ENCODE assay signal across 18 cellular contexts in the genomic region with DNA sequence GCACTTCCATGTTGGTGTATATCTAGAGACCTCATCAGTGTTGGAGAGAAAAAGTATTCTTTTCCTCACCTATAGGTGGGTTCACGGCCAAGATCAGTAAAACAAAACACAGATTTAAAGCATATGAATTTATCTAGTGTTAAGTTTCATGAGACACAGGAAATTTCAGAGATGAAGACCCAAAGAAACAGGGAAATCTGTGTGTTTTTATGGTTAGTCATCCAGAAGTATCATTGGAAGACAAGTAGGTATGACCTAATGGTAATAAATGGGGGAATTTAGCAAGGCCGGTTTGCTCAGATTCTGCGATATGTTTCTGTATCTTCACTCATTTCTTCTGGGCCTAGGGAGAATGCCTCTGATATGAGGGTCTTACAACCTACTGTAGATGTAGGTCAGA.
"Had no signal": no experiment of that assay in that cellular context is flagged by ENCODE, and none has a peak within 500 bp of the region (broad histone marks: within the 10 kb centered on the region; RNA-seq: fewer than 3 reads in every experiment).

No MANE protein-coding gene starts in this region.

- DNase-seq: cortex of kidney; dorsolateral prefrontal cortex; effector CD8-positive, alpha-beta T cell; gastrocnemius medialis; heart right ventricle; left lung; lower lobe of right lung; natural killer cell; posterior cingulate gyrus; stimulated activated CD4-positive, alpha-beta T cell treated with anti-CD3 and anti-CD28 coated beads, Interleukin-2, amount 100 ng/mL, for 24 hours; stimulated activated CD4-positive, alpha-beta T cell treated with anti-CD3 and anti-CD28 coated beads, Interleukin-4, amount 100 ng/mL, for 4 hours; stimulated activated naive B cell treated with anti-CD40 and anti-IgM and Interleukin-4, amounts not matched to agents 10 μg/mL and 1 μg/mL and 100 μg/mL, for 72 hours; stimulated activated naive CD8-positive, alpha-beta T cell treated with anti-CD3 and anti-CD28 coated beads, Interleukin-15, amount 100 ng/mL, for 72 hours; trophoblast cell had no signal

- H3K36me3 ChIP-seq: gastrocnemius medialis, heart right ventricle, left lung, lower lobe of right lung, thoracic aorta had no signal

- H3K4me3 ChIP-seq: dorsolateral prefrontal cortex, gastrocnemius medialis, heart right ventricle, left lung, lower lobe of right lung, skin epidermis, thoracic aorta had no signal

- H3K27ac ChIP-seq: dorsolateral prefrontal cortex, gastrocnemius medialis, heart right ventricle, left lung, lower lobe of right lung, skin epidermis, thoracic aorta had no signal

- H3K27me3 ChIP-seq: gastrocnemius medialis, heart right ventricle, left lung had no signal

- ATAC-seq: esophagus mucosa; gastrocnemius medialis; heart right ventricle; left lung; lower lobe of right lung; natural killer cell; sciatic nerve; stimulated activated naive B cell treated with anti-CD40 and anti-IgM and Interleukin-4, amounts not matched to agents 10 μg/mL and 1 μg/mL and 100 μg/mL, for 72 hours; stimulated activated naive CD8-positive, alpha-beta T cell treated with anti-CD3 and anti-CD28 coated beads, Interleukin-15, amount 100 ng/mL, for 72 hours had no signal

- H3K9me3 ChIP-seq: gastrocnemius medialis, heart right ventricle, left lung, lower lobe of right lung, thoracic aorta had no signal
